17 cellular contexts compared by ENCODE assay signal in the genomic region with DNA sequence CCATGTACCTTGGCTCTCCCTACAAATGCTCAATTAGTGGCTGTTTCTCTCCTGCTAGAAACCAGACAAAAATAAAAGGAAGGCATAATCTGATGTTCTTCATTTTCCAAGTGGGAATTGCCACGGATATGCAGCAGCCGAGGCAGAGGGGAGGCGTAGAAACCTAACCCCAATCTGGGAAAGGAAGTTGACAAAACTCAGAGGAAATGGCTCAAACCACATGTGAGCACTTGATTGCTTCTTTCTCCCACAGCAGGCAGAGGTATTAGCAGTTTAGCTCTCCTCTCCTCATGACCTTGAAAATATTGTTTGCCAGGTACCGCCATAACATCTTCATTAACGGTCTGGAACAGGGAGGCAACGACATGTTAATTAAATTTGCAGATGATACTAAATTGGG. TPM values are rescaled to one million over a fixed set of nuclear protein-coding genes. Genes with fewer than 3 reads are reported as not detected.
DNase-seq lines count a peak whose midpoint lies in the region; ATAC-seq and TF ChIP-seq lines count a peak whose summit lies in the region.
"Had no signal": no experiment of that assay in that cellular context is flagged by ENCODE, and none has a peak within 500 bp of the region (broad histone marks: within the 10 kb centered on the region; RNA-seq: fewer than 3 reads in every experiment).

No MANE protein-coding gene starts in this region.

- no peak overlapping the region for H3K27ac ChIP-seq in neural progenitor cell

- no peaks in the 10 kb centered on the region for H3K36me3 Mint-ChIP-seq in T-helper 2 cell treated with Interferon-gamma antibody and Interleukin-4, amounts not matched to agents 5 μg/mL and 100 μg/mL, for 36 hours (ENCODE audit: low read depth)
- no peaks in the 10 kb centered on the region for H3K36me3 Mint-ChIP-seq in T-helper 1 cell treated with Interleukin-12 subunit alpha and Interleukin-12 subunit beta and Interleukin-4 antibody, amounts not matched to agents 30 μg/mL and 1 μg/mL, for 36 hours (ENCODE audit: low read depth)
- no peaks in the 10 kb centered on the region for H3K36me3 Mint-ChIP-seq in endothelial cell (ENCODE audit: low read depth, unreplicated experiment)
- H3K36me3 Mint-ChIP-seq in neural progenitor cell = no peaks in the 10 kb centered on the region

- DNase-seq in T-helper 2 cell treated with Interferon-gamma antibody and Interleukin-4, amounts not matched to agents 5 μg/mL and 100 μg/mL, for 36 hours (ENCODE audit: low spot score) = no peak
- no peak for DNase-seq in T-helper 2 cell
- DNase-seq in endothelial cell (ENCODE audit: low spot score) = no peak
- no peak for DNase-seq in neural progenitor cell (ENCODE audit: low spot score)
- DNase-seq in GM10248 (ENCODE audit: extremely low spot score) = no peak
- DNase-seq in NCI-H82 treated with DMSO at 0.1 percent for 48 hours (lab: John Stamatoyannopoulos, UW; ENCODE audit: unreplicated experiment) = no peak
- DNase-seq: DMS79 treated with DMSO at 0.1 percent for 48 hours, GOT3, NCI-H1694, NCI-H2107, NCI-H446 treated with DMSO at 0.1 percent for 48 hours, NCI-H748 treated with DMSO at 0.1 percent for 48 hours, SHP77 had no signal

- no peak overlapping the region for H3K4me3 ChIP-seq in neural progenitor cell

- CTCF ChIA-PET in GM10248 (lab: Yijun Ruan, JAX) = no interaction called here

- peaks cover 47% of the 10 kb centered on the region for H3K27me3 Mint-ChIP-seq in T-helper 2 cell treated with Interferon-gamma antibody and Interleukin-4, amounts not matched to agents 5 μg/mL and 100 μg/mL, for 36 hours (ENCODE audit: low read depth)
- peaks cover 53% of the 10 kb centered on the region for H3K27me3 Mint-ChIP-seq in T-helper 1 cell treated with Interleukin-12 subunit alpha and Interleukin-12 subunit beta and Interleukin-4 antibody, amounts not matched to agents 30 μg/mL and 1 μg/mL, for 36 hours (ENCODE audit: low read depth)
- H3K27me3 Mint-ChIP-seq in endothelial cell (ENCODE audit: unreplicated experiment) (peaks cover 6% of the 10 kb centered on the region), neural progenitor cell (ENCODE audit: insufficient read depth, low read depth) (peaks cover 19% of the 10 kb centered on the region)

- H3K9me3 ChIP-seq in neural progenitor cell (ENCODE audit: low read depth) = no peaks in the 10 kb centered on the region

- H3K4me1 ChIP-seq in neural progenitor cell = peaks cover 62% of the 10 kb centered on the region

- peaks cover 8% of the 10 kb centered on the region for H3K4me1 Mint-ChIP-seq in T-helper 2 cell treated with Interferon-gamma antibody and Interleukin-4, amounts not matched to agents 5 μg/mL and 100 μg/mL, for 36 hours (ENCODE audit: low read depth)
- H3K4me1 Mint-ChIP-seq in T-helper 1 cell treated with Interleukin-12 subunit alpha and Interleukin-12 subunit beta and Interleukin-4 antibody, amounts not matched to agents 30 μg/mL and 1 μg/mL, for 36 hours (ENCODE audit: low read depth) = peaks cover 16% of the 10 kb centered on the region
- H3K4me1 Mint-ChIP-seq in endothelial cell (ENCODE audit: unreplicated experiment) = peaks cover 39% of the 10 kb centered on the region
- peaks cover 70% of the 10 kb centered on the region for H3K4me1 Mint-ChIP-seq in neural progenitor cell

- no peak overlapping the region for H3K9ac ChIP-seq in neural progenitor cell

- POLR2A ChIA-PET in GM10248 (lab: Yijun Ruan, JAX) = no interaction called here

- TF ChIP-seq CTCF in endothelial cell (IDR thresholded peaks at IDR 0.05; ENCODE audit: unreplicated experiment) (no peak), neural progenitor cell (IDR thresholded peaks at IDR 0.05) (no peak), GM10248 (IDR thresholded peaks at IDR 0.05; ENCODE audit: control extremely low read depth, extremely low read depth, low read depth, missing control alignments) (no peak)

- H3F3A ChIP-seq in neural progenitor cell (ENCODE audit: low read depth) = peaks cover 48% of the 10 kb centered on the region

- H3K27ac Mint-ChIP-seq in T-helper 2 cell treated with Interferon-gamma antibody and Interleukin-4, amounts not matched to agents 5 μg/mL and 100 μg/mL, for 36 hours = no peak overlapping the region
- H3K27ac Mint-ChIP-seq in T-helper 1 cell treated with Interleukin-12 subunit alpha and Interleukin-12 subunit beta and Interleukin-4 antibody, amounts not matched to agents 30 μg/mL and 1 μg/mL, for 36 hours = no peak overlapping the region
- H3K27ac Mint-ChIP-seq in endothelial cell (ENCODE audit: unreplicated experiment) = peak overlapping the region; percentile 78
- peak overlapping the region; percentile 58 for H3K27ac Mint-ChIP-seq in neural progenitor cell

- no peaks in the 10 kb centered on the region for H3K36me3 ChIP-seq in neural progenitor cell

- H3K27me3 ChIP-seq in neural progenitor cell = no peaks in the 10 kb centered on the region

- peak overlapping the region; percentile 63 for H3K4me2 ChIP-seq in neural progenitor cell

- no peaks in the 10 kb centered on the region for H3K79me2 ChIP-seq in neural progenitor cell (ENCODE audit: low read depth)

- H4K20me1 ChIP-seq in neural progenitor cell (ENCODE audit: low read depth) = peaks cover 6% of the 10 kb centered on the region

- H2AFZ ChIP-seq in neural progenitor cell (replicated peaks) = no peak overlapping the region

- H3K4me3 Mint-ChIP-seq in T-helper 2 cell treated with Interferon-gamma antibody and Interleukin-4, amounts not matched to agents 5 μg/mL and 100 μg/mL, for 36 hours = peak overlapping the region; percentile 25
- H3K4me3 Mint-ChIP-seq in T-helper 1 cell treated with Interleukin-12 subunit alpha and Interleukin-12 subunit beta and Interleukin-4 antibody, amounts not matched to agents 30 μg/mL and 1 μg/mL, for 36 hours = peak overlapping the region; percentile 53
- H3K4me3 Mint-ChIP-seq in endothelial cell (ENCODE audit: unreplicated experiment) (no peak overlapping the region), neural progenitor cell (no peak overlapping the region)

- no peaks in the 10 kb centered on the region for H3K9me3 Mint-ChIP-seq in T-helper 2 cell treated with Interferon-gamma antibody and Interleukin-4, amounts not matched to agents 5 μg/mL and 100 μg/mL, for 36 hours
- H3K9me3 Mint-ChIP-seq in T-helper 1 cell treated with Interleukin-12 subunit alpha and Interleukin-12 subunit beta and Interleukin-4 antibody, amounts not matched to agents 30 μg/mL and 1 μg/mL, for 36 hours = no peaks in the 10 kb centered on the region
- H3K9me3 Mint-ChIP-seq in endothelial cell (ENCODE audit: unreplicated experiment) (no peaks in the 10 kb centered on the region), neural progenitor cell (no peaks in the 10 kb centered on the region)

- ATAC-seq in GM21381 (IDR thresholded peaks at IDR 0.05; ENCODE audit: unreplicated experiment) = no peak
- ATAC-seq: SK-N-SH treated with all-trans-retinoic acid at 6 μM for 48 hours had no signal

RNA-seq across cellular contexts. Expression of a gene that starts 3.8 kb away (rescaled TPM):
- total RNA-seq in endothelial cell (ENCODE audit: unreplicated experiment) (not detected), neural progenitor cell (ENCODE audit: low replicate concordance) (not detected in 2 replicates)
- total RNA-seq: A172 had no signal

RNA-seq across cellular contexts. Expression of a gene that starts 18.7 kb away (rescaled TPM):
- total RNA-seq in endothelial cell (ENCODE audit: unreplicated experiment) (105 TPM), neural progenitor cell (ENCODE audit: low replicate concordance) (31.8 and 53.4 TPM in 2 replicates)

Comparison
In these comparisons a context has a peak if more than half of its experiments do, and no peak if none do; other contexts are left out.
1. H3K27ac Mint-ChIP-seq: peak in endothelial cell (single experiment) and neural progenitor cell (single experiment); none in T-helper 2 cell treated with Interferon-gamma antibody and Interleukin-4, amounts not matched to agents 5 μg/mL and 100 μg/mL, for 36 hours (single experiment) and T-helper 1 cell treated with Interleukin-12 subunit alpha and Interleukin-12 subunit beta and Interleukin-4 antibody, amounts not matched to agents 30 μg/mL and 1 μg/mL, for 36 hours (single experiment).
2. H3K4me3 Mint-ChIP-seq: peak in T-helper 2 cell treated with Interferon-gamma antibody and Interleukin-4, amounts not matched to agents 5 μg/mL and 100 μg/mL, for 36 hours (single experiment) and T-helper 1 cell treated with Interleukin-12 subunit alpha and Interleukin-12 subunit beta and Interleukin-4 antibody, amounts not matched to agents 30 μg/mL and 1 μg/mL, for 36 hours (single experiment); none in endothelial cell (single experiment) and neural progenitor cell (single experiment).